In the genomic region with DNA sequence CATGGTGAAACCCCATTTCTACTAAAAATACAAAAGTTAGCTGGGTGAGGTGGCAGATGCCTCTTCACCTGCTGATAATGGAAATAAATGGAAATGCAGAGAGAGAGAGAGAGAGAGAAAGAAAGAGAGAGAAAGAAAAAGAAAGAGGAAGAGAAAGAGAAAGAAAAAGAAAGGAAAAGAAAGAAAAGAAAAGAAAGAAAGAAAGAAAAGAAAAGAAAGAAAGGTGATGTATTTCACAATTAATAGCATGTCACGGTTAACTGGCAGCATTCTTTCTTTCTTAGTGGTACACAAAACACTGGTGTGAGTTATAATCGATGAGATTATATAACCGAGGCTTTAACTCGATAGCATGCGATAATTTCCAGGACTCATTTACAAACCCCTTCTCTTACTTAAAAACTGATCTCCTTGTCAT, we compare ENCODE assay signal across 10 cellular contexts. TPM values are rescaled to one million over a fixed set of nuclear protein-coding genes. Genes with fewer than 3 reads are reported as not detected.
DNase-seq lines count a peak whose midpoint lies in the region; ATAC-seq and TF ChIP-seq lines count a peak whose summit lies in the region.
"Had no signal": no experiment of that assay in that cellular context is flagged by ENCODE, and none has a peak within 500 bp of the region (broad histone marks: within the 10 kb centered on the region; RNA-seq: fewer than 3 reads in every experiment).

No MANE protein-coding gene starts in this region.

- DNase-seq in fibroblast of villous mesenchyme (ENCODE audit: low read depth) (no peak), NCI-H345 treated with DMSO at 0.1 percent for 48 hours (lab: John Stamatoyannopoulos, UW; ENCODE audit: unreplicated experiment) (no peak), KG1 (lab: John Stamatoyannopoulos, UW) (no peak)
- DNase-seq: activated B cell treated with CpG ODN at 0.5 μM for 24 hours, aorta, GOT3, NCI-H1417 treated with DMSO at 0.1 percent for 48 hours had no signal

- H3K9me3 Mint-ChIP-seq in activated naive CD8-positive, alpha-beta T cell (ENCODE audit: low read depth), result no peaks in the 10 kb centered on the region
- H3K9me3 Mint-ChIP-seq in stimulated activated memory B cell treated with anti-CD40 and anti-IgM and Interleukin-4, amounts not matched to agents 10 μg/mL and 1 μg/mL and 100 μg/mL, for 72 hours, result no peaks in the 10 kb centered on the region
- H3K9me3 Mint-ChIP-seq: activated B cell treated with CpG ODN at 0.5 μM for 24 hours, neural progenitor cell had no signal

- no peak overlapping the region for H3K4me3 Mint-ChIP-seq in activated naive CD8-positive, alpha-beta T cell
- H3K4me3 Mint-ChIP-seq in stimulated activated memory B cell treated with anti-CD40 and anti-IgM and Interleukin-4, amounts not matched to agents 10 μg/mL and 1 μg/mL and 100 μg/mL, for 72 hours, result no peak overlapping the region
- H3K4me3 Mint-ChIP-seq: activated B cell treated with CpG ODN at 0.5 μM for 24 hours, neural progenitor cell had no signal

- H3K36me3 Mint-ChIP-seq in activated naive CD8-positive, alpha-beta T cell, result peaks cover 2% of the 10 kb centered on the region
- peaks cover 15% of the 10 kb centered on the region for H3K36me3 Mint-ChIP-seq in stimulated activated memory B cell treated with anti-CD40 and anti-IgM and Interleukin-4, amounts not matched to agents 10 μg/mL and 1 μg/mL and 100 μg/mL, for 72 hours

- peaks cover 42% of the 10 kb centered on the region for H3K4me1 Mint-ChIP-seq in activated naive CD8-positive, alpha-beta T cell (ENCODE audit: low read depth)
- H3K4me1 Mint-ChIP-seq in stimulated activated memory B cell treated with anti-CD40 and anti-IgM and Interleukin-4, amounts not matched to agents 10 μg/mL and 1 μg/mL and 100 μg/mL, for 72 hours, result peaks cover 18% of the 10 kb centered on the region

- H3K27me3 Mint-ChIP-seq in activated naive CD8-positive, alpha-beta T cell, result no peaks in the 10 kb centered on the region
- no peaks in the 10 kb centered on the region for H3K27me3 Mint-ChIP-seq in stimulated activated memory B cell treated with anti-CD40 and anti-IgM and Interleukin-4, amounts not matched to agents 10 μg/mL and 1 μg/mL and 100 μg/mL, for 72 hours
- H3K27me3 Mint-ChIP-seq: activated B cell treated with CpG ODN at 0.5 μM for 24 hours had no signal

- TF ChIP-seq CTCF in fibroblast of villous mesenchyme (IDR thresholded peaks at IDR 0.05; ENCODE audit: insufficient read depth, low read depth, low read length), result no peak

- peak overlapping the region; percentile 12 for H3K4me3 ChIP-seq in fibroblast of villous mesenchyme (ENCODE audit: low read depth, low read length)
- H3K4me3 ChIP-seq: neural progenitor cell had no signal

- no peak for ATAC-seq in stimulated activated memory B cell treated with anti-CD40 and anti-IgM and Interleukin-4, amounts not matched to agents 10 μg/mL and 1 μg/mL and 100 μg/mL, for 72 hours

- peak overlapping the region; percentile 11 for H3K27ac Mint-ChIP-seq in activated naive CD8-positive, alpha-beta T cell
- peak overlapping the region; percentile 17 for H3K27ac Mint-ChIP-seq in stimulated activated memory B cell treated with anti-CD40 and anti-IgM and Interleukin-4, amounts not matched to agents 10 μg/mL and 1 μg/mL and 100 μg/mL, for 72 hours
- H3K27ac Mint-ChIP-seq: activated B cell treated with CpG ODN at 0.5 μM for 24 hours, neural progenitor cell had no signal

RNA-seq across cellular contexts. Expression of a gene that starts 3.2 kb away (rescaled TPM):
- total RNA-seq in fibroblast of villous mesenchyme, result 64.4 and 79.9 TPM in 2 replicates

RNA-seq across cellular contexts. Expression of a gene that starts 3.3 kb away (rescaled TPM):
- 16.8 and 24.2 TPM in 2 replicates for total RNA-seq in fibroblast of villous mesenchyme

RNA-seq across cellular contexts. Expression of a gene that starts 24.9 kb away (rescaled TPM):
- 0.64 and 2.2 TPM in 2 replicates for total RNA-seq in fibroblast of villous mesenchyme

RNA-seq across cellular contexts. Expression of a gene that starts 34.9 kb away (rescaled TPM):
- total RNA-seq in fibroblast of villous mesenchyme, result 15.5 and 16.0 TPM in 2 replicates

RNA-seq across cellular contexts. Expression of a gene that starts 51.3 kb away (rescaled TPM):
- under 0.01 and 0.43 TPM in 2 replicates for total RNA-seq in fibroblast of villous mesenchyme
- total RNA-seq: activated B cell treated with CpG ODN at 0.5 μM for 24 hours had no signal
